Comparison of ENCODE assay signal across 15 cellular contexts in the genomic region with DNA sequence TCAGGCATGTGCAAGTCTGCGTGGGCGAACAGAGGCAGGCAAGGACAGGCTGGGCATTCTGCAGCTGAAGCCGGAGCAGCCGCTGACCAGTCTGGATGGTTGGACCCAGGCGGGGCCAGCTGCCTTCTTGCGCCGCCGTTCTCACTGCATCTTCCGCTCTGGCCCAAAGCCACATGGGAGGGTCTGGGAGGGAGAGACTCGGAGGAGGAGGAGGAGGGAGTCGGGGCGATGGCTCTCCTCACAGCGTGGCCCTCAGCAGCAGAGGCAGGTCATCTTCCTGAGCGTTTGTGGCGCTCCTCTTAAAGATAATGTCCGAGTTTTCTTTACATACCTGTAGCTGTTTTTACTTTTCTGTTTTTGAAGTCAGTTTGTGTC. TPM values are rescaled to one million over a fixed set of nuclear protein-coding genes. Genes with fewer than 3 reads are reported as not detected.
DNase-seq lines count a peak whose midpoint lies in the region; ATAC-seq, FAIRE-seq and TF ChIP-seq lines count a peak whose summit lies in the region.
"Had no signal": no experiment of that assay in that cellular context is flagged by ENCODE, and none has a peak within 500 bp of the region (broad histone marks: within the 10 kb centered on the region; RNA-seq: fewer than 3 reads in every experiment).

No MANE protein-coding gene starts in this region.

- peaks cover 80% of the 10 kb centered on the region for H3K36me3 ChIP-seq in CD4-positive, CD25-positive, alpha-beta regulatory T cell (ENCODE audit: control insufficient read depth, insufficient read depth, low read length)

- H3K36me3 Mint-ChIP-seq in CD4-positive, CD25-positive, alpha-beta regulatory T cell = peaks cover 51% of the 10 kb centered on the region
- peaks cover 44% of the 10 kb centered on the region for H3K36me3 Mint-ChIP-seq in central memory CD8-positive, alpha-beta T cell (ENCODE audit: insufficient read depth)
- H3K36me3 Mint-ChIP-seq in nephron progenitor cell (ENCODE audit: low read depth) = peaks cover 53% of the 10 kb centered on the region

- H3K27ac ChIP-seq in CD4-positive, CD25-positive, alpha-beta regulatory T cell (ENCODE audit: insufficient read depth, low read length, poor library complexity, severe bottlenecking) = no peak overlapping the region
- H3K27ac ChIP-seq: GM23248, PC-9, SJCRH30, transverse colon, WERI-Rb-1 had no signal

- ATAC-seq in CD4-positive, CD25-positive, alpha-beta regulatory T cell (ENCODE audit: low read depth in 2 of 2) = no peak
- ATAC-seq in central memory CD8-positive, alpha-beta T cell (replicated peaks; ENCODE audit: extremely low read depth, poor library complexity, severe bottlenecking) = no peak

- peak overlapping the region in 1 of 4 donors; percentile 91 for H3K4me3 Mint-ChIP-seq in CD4-positive, CD25-positive, alpha-beta regulatory T cell
- H3K4me3 Mint-ChIP-seq in central memory CD8-positive, alpha-beta T cell = no peak overlapping the region
- no peak overlapping the region for H3K4me3 Mint-ChIP-seq in nephron progenitor cell
- H3K4me3 Mint-ChIP-seq: activated T-cell treated with anti-CD3 and anti-CD28 coated beads, Interleukin-2, amount 50 U/mL, for 4 hours had no signal

- TF ChIP-seq CTCF in nephron progenitor cell (IDR thresholded peaks at IDR 0.05) = no peak

- H3K4me1 Mint-ChIP-seq in CD4-positive, CD25-positive, alpha-beta regulatory T cell = peaks cover 5 to 75% (median 36%) of the 10 kb centered on the region in 4 donors
- H3K4me1 Mint-ChIP-seq in central memory CD8-positive, alpha-beta T cell = peaks cover 51% of the 10 kb centered on the region
- peaks cover 39% of the 10 kb centered on the region for H3K4me1 Mint-ChIP-seq in nephron progenitor cell

- no peaks in the 10 kb centered on the region for H3K27me3 ChIP-seq in CD4-positive, CD25-positive, alpha-beta regulatory T cell (ENCODE audit: control insufficient read depth, insufficient read depth, low read length)
- H3K27me3 ChIP-seq: SJCRH30, transverse colon had no signal

- H3K4me3 ChIP-seq in CD4-positive, CD25-positive, alpha-beta regulatory T cell (ENCODE audit: low read depth, low read length) = no peak overlapping the region
- H3K4me3 ChIP-seq: GM23248, mucosa of descending colon, PC-9, SJCRH30, transverse colon had no signal

- peaks cover 44% of the 10 kb centered on the region for H3K4me1 ChIP-seq in CD4-positive, CD25-positive, alpha-beta regulatory T cell (ENCODE audit: control insufficient read depth, insufficient read depth, low read length, poor library complexity, severe bottlenecking)

- no peaks in the 10 kb centered on the region for H3K9me3 Mint-ChIP-seq in CD4-positive, CD25-positive, alpha-beta regulatory T cell
- no peaks in the 10 kb centered on the region for H3K9me3 Mint-ChIP-seq in central memory CD8-positive, alpha-beta T cell
- no peaks in the 10 kb centered on the region for H3K9me3 Mint-ChIP-seq in nephron progenitor cell
- H3K9me3 Mint-ChIP-seq: activated T-cell treated with anti-CD3 and anti-CD28 coated beads, Interleukin-2, amount 50 U/mL, for 4 hours had no signal

- FAIRE-seq in GM12892 (lab: Jason Lieb, UNC) = peak; percentile 27

- no peaks in the 10 kb centered on the region for H3K9me3 ChIP-seq in CD4-positive, CD25-positive, alpha-beta regulatory T cell (ENCODE audit: control insufficient read depth in 2 of 2, low read length in 2 of 2)
- H3K9me3 ChIP-seq: mucosa of descending colon, SJCRH30, transverse colon had no signal

- no peak for TF ChIP-seq POLR2A in GM12892 (IDR thresholded peaks at IDR 0.05; ENCODE audit: low read depth, low read length)

- peak overlapping the region in 2 of 3 donors; percentile 45 to 68 for H3K27ac Mint-ChIP-seq in CD4-positive, CD25-positive, alpha-beta regulatory T cell
- H3K27ac Mint-ChIP-seq in central memory CD8-positive, alpha-beta T cell (ENCODE audit: low read depth) = peak overlapping the region; percentile 67
- H3K27ac Mint-ChIP-seq in nephron progenitor cell = peak overlapping the region; percentile 69

- no peak for DNase-seq in CD4-positive, CD25-positive, alpha-beta regulatory T cell
- DNase-seq in GM12892 (ENCODE audit: insufficient read length) (no peak), nephron progenitor cell (no peak), NOMO-1 treated with dmso at 0.1 percent for 144 hours (lab: John Stamatoyannopoulos, UW; ENCODE audit: unreplicated experiment) (no peak), NCI-H146 treated with DMSO at 0.1 percent for 48 hours (lab: John Stamatoyannopoulos, UW; ENCODE audit: unreplicated experiment) (no peak), NCI-H146 (lab: John Stamatoyannopoulos, UW) (no peak), hypothalamus (lab: John Stamatoyannopoulos, UW) (no peak)
- no peak for DNase-seq in central memory CD8-positive, alpha-beta T cell (ENCODE audit: low spot score in 2 of 2)

- no peaks in the 10 kb centered on the region for H3K27me3 Mint-ChIP-seq in CD4-positive, CD25-positive, alpha-beta regulatory T cell
- H3K27me3 Mint-ChIP-seq in central memory CD8-positive, alpha-beta T cell = no peaks in the 10 kb centered on the region
- H3K27me3 Mint-ChIP-seq in nephron progenitor cell (ENCODE audit: low read depth, poor library complexity) = peaks cover 6% of the 10 kb centered on the region

RNA-seq across cellular contexts. Expression of gene CLK3, which starts 5.9 kb away (rescaled TPM):
- total RNA-seq in CD4-positive, CD25-positive, alpha-beta regulatory T cell = 289 TPM
- 10 to 100 TPM; 58.4 to 79.7 (median 75.0) TPM for polyA plus RNA-seq in CD4-positive, CD25-positive, alpha-beta regulatory T cell
- polyA plus RNA-seq in GM12892 (2012; ENCODE audit: missing spikeins) = 57.7 TPM
